Comparison of ENCODE assay signal across 11 cellular contexts in genomic region chrX:77014655-77015377, GRCh38.
DNase-seq lines count a peak whose midpoint lies in the region; ATAC-seq, FAIRE-seq and TF ChIP-seq lines count a peak whose summit lies in the region.
"Had no signal": no experiment of that assay in that cellular context is flagged by ENCODE, and none has a peak within 500 bp of the region (broad histone marks: within the 10 kb centered on the region; RNA-seq: fewer than 3 reads in every experiment).

No MANE protein-coding gene starts in this region.

- no peak for ATAC-seq in pancreas

- in situ Hi-C loops in G401 (cut with HindIII; ENCODE audit: low sequenced_read_pairs) (no loop called here), mammary epithelial cell (cut with MboI; ENCODE audit: low sequenced_read_pairs in 2 of 2) (no loop called here)

- no peaks in the 10 kb centered on the region for H4K20me1 ChIP-seq in mammary epithelial cell (ENCODE audit: insufficient read depth, low read length)

- no peak overlapping the region for H3K4me2 ChIP-seq in mammary epithelial cell (ENCODE audit: insufficient read depth, low read depth, low read length)

- peak overlapping the region; percentile 89 for H3K27ac ChIP-seq in mesodermal cell (ENCODE audit: low read depth, low read length, severe bottlenecking)
- H3K27ac ChIP-seq in pancreas, result no peak overlapping the region
- no peak overlapping the region for H3K27ac ChIP-seq in mammary epithelial cell (ENCODE audit: insufficient read depth, low read depth, low read length)
- no peak overlapping the region for H3K27ac ChIP-seq in ascending aorta
- H3K27ac ChIP-seq: right atrium auricular region had no signal

- H3K9ac ChIP-seq in mammary epithelial cell (ENCODE audit: insufficient read depth, low read length), result no peak overlapping the region

- BruUV-seq in mammary epithelial cell (replicated peaks; lab: Mats Ljungman, UMichigan), result no TSS peak

- CTCF ChIA-PET in mammary epithelial cell (lab: Charles Lee; ENCODE audit: low non-redundant PET), result no interaction called here

- TF ChIP-seq CTCF in pancreas (IDR thresholded peaks at IDR 0.05) (no peak), mammary epithelial cell (conservative IDR thresholded peaks at IDR 0.05 in 1 of 2, IDR thresholded peaks at IDR 0.05 in 1 of 2; ENCODE audit: extremely low read depth in 1 of 2, insufficient read depth in 1 of 2, low read depth in 1 of 2, low read length in 2 of 2) (no peak), ascending aorta (IDR thresholded peaks at IDR 0.05) (no peak)

- no peak overlapping the region for H2AFZ ChIP-seq in mammary epithelial cell (ENCODE audit: low read depth, low read length)

- H3K9me3 ChIP-seq in mesodermal cell (ENCODE audit: control insufficient read depth, low read length) (no peaks in the 10 kb centered on the region), pancreas (no peaks in the 10 kb centered on the region), mammary epithelial cell (replicated peaks; ENCODE audit: insufficient read depth, low read length) (peaks cover 6% of the 10 kb centered on the region), ascending aorta (no peaks in the 10 kb centered on the region)
- H3K9me3 ChIP-seq: right atrium auricular region had no signal

- H3K4me3 ChIP-seq in mesodermal cell (ENCODE audit: extremely low read depth, insufficient read depth, low read length, poor library complexity, severe bottlenecking) (peak overlapping the region; percentile 6), pancreas (no peak overlapping the region), mammary epithelial cell (replicated peaks in 1 of 3; ENCODE audit: insufficient read depth in 1 of 3, low read depth in 2 of 3, low read length in 3 of 3) (no peak overlapping the region), ascending aorta (no peak overlapping the region)
- H3K4me3 ChIP-seq: right atrium auricular region had no signal

- intact Hi-C loops in pancreas (cut with DNase I), result no loop called here
- intact Hi-C loops in mammary epithelial cell (cut with micrococcal nuclease), result no loop called here
- intact Hi-C loops in ascending aorta (cut with DNase I), result loop anchor here (5.0 kb wide), 1 partner anchor 43 kb away; no protein-coding TSS in a partner anchor

- H3K27me3 ChIP-seq in pancreas (peaks cover 0 to 5% (median 0%) of the 10 kb centered on the region in 4 donors), mammary epithelial cell (ENCODE audit: insufficient read depth, low read length) (no peaks in the 10 kb centered on the region), ascending aorta (no peaks in the 10 kb centered on the region)
- H3K27me3 ChIP-seq: right atrium auricular region had no signal

- no peaks in the 10 kb centered on the region for H3K79me2 ChIP-seq in mammary epithelial cell (ENCODE audit: insufficient read depth, low read length)

- dilution Hi-C loops in mammary epithelial cell (cut with HindIII; ENCODE audit: low sequenced_read_pairs), result no loop called here

- FAIRE-seq in pancreas (lab: Jason Lieb, UNC), result no peak

- WGBS in mesodermal cell (ENCODE audit: insufficient coverage in 2 of 2), 2 experiments, result 7 to 29% methylated on average over 3 of the region's 8 CpGs
- WGBS in pancreas, 2 donors, result 17 to 36% methylated on average over 8 of the region's 8 CpGs
- WGBS in mammary epithelial cell (ENCODE audit: low coverage, missing lambda C conversion rate), result 45% methylated on average over 8 of the region's 8 CpGs

- DNase-seq in G401 (ENCODE audit: low spot score) (peak; percentile 11), NCI-H2196 (lab: John Stamatoyannopoulos, UW; ENCODE audit: unreplicated experiment) (peak; percentile 15), brain pericyte (ENCODE audit: low read depth, low spot score) (peak; percentile 12), pancreas (no peak), foreskin melanocyte (no peak), mammary epithelial cell (no peak), ascending aorta (ENCODE audit: low spot score in 2 of 2) (no peak)
- DNase-seq: activated CD4-positive, alpha-beta T cell treated with anti-CD3 and anti-CD28 coated beads, Interleukin-2, amount 50 U/mL, for 48 hours; DMS79 had no signal

- H3K36me3 ChIP-seq in mesodermal cell (ENCODE audit: control insufficient read depth, insufficient read depth, low read length), result no peaks in the 10 kb centered on the region
- no peaks in the 10 kb centered on the region for H3K36me3 ChIP-seq in pancreas
- no peaks in the 10 kb centered on the region for H3K36me3 ChIP-seq in mammary epithelial cell (ENCODE audit: insufficient read depth, low read length)
- no peaks in the 10 kb centered on the region for H3K36me3 ChIP-seq in ascending aorta
- H3K36me3 ChIP-seq: right atrium auricular region had no signal

- no peaks in the 10 kb centered on the region for H3K4me1 ChIP-seq in mesodermal cell (ENCODE audit: control insufficient read depth, insufficient read depth, low read length, poor library complexity, severe bottlenecking)
- no peaks in the 10 kb centered on the region for H3K4me1 ChIP-seq in pancreas
- H3K4me1 ChIP-seq in mammary epithelial cell (ENCODE audit: insufficient read depth, low read length), result no peaks in the 10 kb centered on the region
- peaks cover 0 to 4% of the 10 kb centered on the region in 2 donors for H3K4me1 ChIP-seq in ascending aorta
- H3K4me1 ChIP-seq: right atrium auricular region had no signal

Comparison
In these comparisons a context has a peak if more than half of its experiments do, and no peak if none do; other contexts are left out.
1. DNase-seq: peak in G401 (single experiment), NCI-H2196 (single experiment) and brain pericyte (single experiment); none in pancreas (0 of 6), foreskin melanocyte (single experiment), mammary epithelial cell (single experiment) and ascending aorta (0 of 2).